ENCODE assay signal across 10 cellular contexts in genomic region chr4:173508386-173509002, GRCh38. TPM values are rescaled to one million over a fixed set of nuclear protein-coding genes. Genes with fewer than 3 reads are reported as not detected.
DNase-seq lines count a peak whose midpoint lies in the region; ATAC-seq lines count a peak whose summit lies in the region.
"Had no signal": no experiment of that assay in that cellular context is flagged by ENCODE, and none has a peak within 500 bp of the region (broad histone marks: within the 10 kb centered on the region; RNA-seq: fewer than 3 reads in every experiment).

No MANE protein-coding gene starts in this region.

- H3K36me3 Mint-ChIP-seq in activated CD4-positive, alpha-beta T cell treated with anti-CD3 and anti-CD28 coated beads, Interleukin-2, amount 10 ng/mL, durations not matched to agents 24 days and 14 days (ENCODE audit: low read depth) = peaks cover 9% of the 10 kb centered on the region
- peaks cover 5% of the 10 kb centered on the region for H3K36me3 Mint-ChIP-seq in activated T-helper 2 cell treated with anti-CD3 and anti-CD28 coated beads, Interferon-gamma antibody, Interleukin-2, Interleukin-4, amounts not matched to agents 10 μg/mL and 5 μg/mL and 100 μg/mL, durations not matched to agents 14 hours and 24 hours and 36 hours (ENCODE audit: low read depth)
- peaks cover 0 to 5% (median 0%) of the 10 kb centered on the region in 3 donors for H3K36me3 Mint-ChIP-seq in immature natural killer cell

- H3K4me1 Mint-ChIP-seq in activated CD4-positive, alpha-beta T cell treated with anti-CD3 and anti-CD28 coated beads, Interleukin-2, amount 10 ng/mL, durations not matched to agents 24 days and 14 days = peaks cover 11% of the 10 kb centered on the region
- peaks cover 9% of the 10 kb centered on the region for H3K4me1 Mint-ChIP-seq in activated T-helper 2 cell treated with anti-CD3 and anti-CD28 coated beads, Interferon-gamma antibody, Interleukin-2, Interleukin-4, amounts not matched to agents 10 μg/mL and 5 μg/mL and 100 μg/mL, durations not matched to agents 14 hours and 24 hours and 36 hours (ENCODE audit: low read depth)
- H3K4me1 Mint-ChIP-seq in immature natural killer cell = peaks cover 38 to 40% of the 10 kb centered on the region in 2 donors

- no peak for DNase-seq in activated CD4-positive, alpha-beta T cell treated with anti-CD3 and anti-CD28 coated beads, Interleukin-2, amount 10 ng/mL, durations not matched to agents 24 days and 14 days
- DNase-seq in activated CD4-positive, alpha-beta T cell treated with anti-CD3 and anti-CD28 coated beads, Interleukin-2, amount 50 U/mL, for 48 hours = no peak
- no peak for DNase-seq in activated T-helper 2 cell treated with anti-CD3 and anti-CD28 coated beads, Interferon-gamma antibody, Interleukin-2, Interleukin-4, amounts not matched to agents 10 μg/mL and 5 μg/mL and 100 μg/mL, durations not matched to agents 14 hours and 24 hours and 36 hours (ENCODE audit: low spot score)
- DNase-seq in immature natural killer cell = no peak
- DNase-seq: hypothalamus had no signal

- intact Hi-C loops in activated CD4-positive, alpha-beta T cell treated with anti-CD3 and anti-CD28 coated beads, Interleukin-2, amount 10 ng/mL, durations not matched to agents 24 days and 14 days (cut with micrococcal nuclease) = loop anchor here (2.0 to 10.0 kb wide), 3 partner anchors 16 to 809 kb away; no protein-coding TSS in a partner anchor
- intact Hi-C loops in activated T-helper 2 cell treated with anti-CD3 and anti-CD28 coated beads, Interferon-gamma antibody, Interleukin-2, Interleukin-4, amounts not matched to agents 10 μg/mL and 5 μg/mL and 100 μg/mL, durations not matched to agents 14 hours and 24 hours and 36 hours (cut with micrococcal nuclease) = loop anchor here (1.0 kb wide), 1 partner anchor 9 kb away; no protein-coding TSS in a partner anchor

- H3K4me1 ChIP-seq in subcutaneous abdominal adipose tissue (ENCODE audit: control insufficient read depth in 5 of 5, insufficient read depth in 5 of 5, low read length in 5 of 5) = peaks cover 1 to 34% (median 26%) of the 10 kb centered on the region in 5 donors
- H3K4me1 ChIP-seq: A549 had no signal

- H3K9ac ChIP-seq in subcutaneous abdominal adipose tissue (ENCODE audit: low read length in 5 of 5) = no peak overlapping the region

- no peak for ATAC-seq in GM18868 (IDR thresholded peaks at IDR 0.05; ENCODE audit: unreplicated experiment)
- ATAC-seq in GM19351 (IDR thresholded peaks at IDR 0.05; ENCODE audit: unreplicated experiment) = no peak
- no peak for ATAC-seq in GM21515 (IDR thresholded peaks at IDR 0.05; ENCODE audit: unreplicated experiment)
- ATAC-seq: A549 had no signal

- H3K36me3 ChIP-seq in subcutaneous abdominal adipose tissue (ENCODE audit: control insufficient read depth in 5 of 5, insufficient read depth in 5 of 5, low read length in 5 of 5) = peaks cover 0 to 4% (median 0%) of the 10 kb centered on the region in 5 donors

- no peak overlapping the region for H3K27ac ChIP-seq in subcutaneous abdominal adipose tissue (ENCODE audit: low read depth, low read length)
- H3K27ac ChIP-seq: A549 had no signal

- H3K27ac Mint-ChIP-seq in activated CD4-positive, alpha-beta T cell treated with anti-CD3 and anti-CD28 coated beads, Interleukin-2, amount 10 ng/mL, durations not matched to agents 24 days and 14 days = no peak overlapping the region
- no peak overlapping the region for H3K27ac Mint-ChIP-seq in activated T-helper 2 cell treated with anti-CD3 and anti-CD28 coated beads, Interferon-gamma antibody, Interleukin-2, Interleukin-4, amounts not matched to agents 10 μg/mL and 5 μg/mL and 100 μg/mL, durations not matched to agents 14 hours and 24 hours and 36 hours
- H3K27ac Mint-ChIP-seq in immature natural killer cell = no peak overlapping the region

- H3K27me3 Mint-ChIP-seq in activated CD4-positive, alpha-beta T cell treated with anti-CD3 and anti-CD28 coated beads, Interleukin-2, amount 10 ng/mL, durations not matched to agents 24 days and 14 days = peaks cover 90% of the 10 kb centered on the region
- peaks cover 82% of the 10 kb centered on the region for H3K27me3 Mint-ChIP-seq in activated T-helper 2 cell treated with anti-CD3 and anti-CD28 coated beads, Interferon-gamma antibody, Interleukin-2, Interleukin-4, amounts not matched to agents 10 μg/mL and 5 μg/mL and 100 μg/mL, durations not matched to agents 14 hours and 24 hours and 36 hours (ENCODE audit: low read depth)
- H3K27me3 Mint-ChIP-seq in immature natural killer cell (ENCODE audit: low read depth in 3 of 3) = peaks cover 40 to 66% (median 42%) of the 10 kb centered on the region in 3 donors

- H3K4me3 ChIP-seq in subcutaneous abdominal adipose tissue (ENCODE audit: low read depth in 1 of 5, low read length in 5 of 5) = peak overlapping the region; percentile 42 to 77 (median 67)
- H3K4me3 ChIP-seq: A549 had no signal

- peaks cover 8 to 58% (median 36%) of the 10 kb centered on the region in 5 donors for H3K27me3 ChIP-seq in subcutaneous abdominal adipose tissue (ENCODE audit: control insufficient read depth in 5 of 5, insufficient read depth in 4 of 5, low read length in 5 of 5)

- peaks cover 0 to 9% (median 0%) of the 10 kb centered on the region in 5 donors for H3K9me3 ChIP-seq in subcutaneous abdominal adipose tissue (ENCODE audit: control insufficient read depth in 5 of 5, low read length in 5 of 5)
- H3K9me3 ChIP-seq: A549 had no signal

- no peaks in the 10 kb centered on the region for H3K9me3 Mint-ChIP-seq in activated CD4-positive, alpha-beta T cell treated with anti-CD3 and anti-CD28 coated beads, Interleukin-2, amount 10 ng/mL, durations not matched to agents 24 days and 14 days
- H3K9me3 Mint-ChIP-seq in activated T-helper 2 cell treated with anti-CD3 and anti-CD28 coated beads, Interferon-gamma antibody, Interleukin-2, Interleukin-4, amounts not matched to agents 10 μg/mL and 5 μg/mL and 100 μg/mL, durations not matched to agents 14 hours and 24 hours and 36 hours = no peaks in the 10 kb centered on the region
- peaks cover 0 to 37% (median 6%) of the 10 kb centered on the region in 6 donors for H3K9me3 Mint-ChIP-seq in immature natural killer cell

- H3K4me3 Mint-ChIP-seq in activated CD4-positive, alpha-beta T cell treated with anti-CD3 and anti-CD28 coated beads, Interleukin-2, amount 10 ng/mL, durations not matched to agents 24 days and 14 days = peak overlapping the region; percentile 74
- H3K4me3 Mint-ChIP-seq in activated T-helper 2 cell treated with anti-CD3 and anti-CD28 coated beads, Interferon-gamma antibody, Interleukin-2, Interleukin-4, amounts not matched to agents 10 μg/mL and 5 μg/mL and 100 μg/mL, durations not matched to agents 14 hours and 24 hours and 36 hours (ENCODE audit: low read depth) = peak overlapping the region; percentile 68
- peak overlapping the region; percentile 76 to 81 (median 77) for H3K4me3 Mint-ChIP-seq in immature natural killer cell

RNA-seq across cellular contexts. Expression of gene HAND2, which starts 21.5 kb away (rescaled TPM):
- not detected in 2 replicates for total RNA-seq in activated CD4-positive, alpha-beta T cell treated with anti-CD3 and anti-CD28 coated beads, Interleukin-2, amount 10 ng/mL, durations not matched to agents 24 days and 14 days
- not detected in 2 replicates for total RNA-seq in activated T-helper 2 cell treated with anti-CD3 and anti-CD28 coated beads, Interferon-gamma antibody, Interleukin-2, Interleukin-4, amounts not matched to agents 10 μg/mL and 5 μg/mL and 100 μg/mL, durations not matched to agents 14 hours and 24 hours and 36 hours
- not detected for polyA plus RNA-seq in immature natural killer cell
